In the genomic region with DNA sequence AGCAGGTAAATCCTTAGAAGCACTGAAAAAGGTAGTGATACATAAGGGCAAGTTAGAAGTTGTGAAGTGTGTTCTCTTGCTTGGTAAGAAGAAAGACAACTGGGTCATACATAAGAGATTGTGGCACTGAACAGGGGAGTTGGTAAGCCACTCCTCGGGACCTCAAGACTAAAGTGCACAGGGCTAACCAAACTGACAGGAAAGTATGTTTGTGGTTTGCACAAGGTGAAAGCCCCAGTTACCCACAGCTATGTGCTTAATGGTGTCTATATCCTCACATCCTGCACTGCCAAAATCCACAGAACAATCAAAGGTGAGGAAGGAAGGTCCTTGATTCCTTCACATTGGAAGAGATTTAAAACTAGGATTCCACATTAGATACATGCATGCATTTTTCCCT, we compare ENCODE assay signal across 12 cellular contexts.
DNase-seq lines count a peak whose midpoint lies in the region; ATAC-seq, FAIRE-seq and TF ChIP-seq lines count a peak whose summit lies in the region.
"Had no signal": no experiment of that assay in that cellular context is flagged by ENCODE, and none has a peak within 500 bp of the region (broad histone marks: within the 10 kb centered on the region; RNA-seq: fewer than 3 reads in every experiment).

No MANE protein-coding gene starts in this region.

- H3K4me1 ChIP-seq in mesendoderm (ENCODE audit: control insufficient read depth, low read depth, low read length): no peaks in the 10 kb centered on the region

- no peaks in the 10 kb centered on the region for H3K79me2 ChIP-seq in mesendoderm (ENCODE audit: control insufficient read depth, insufficient read depth, low read length)

- peak; percentile 85 for FAIRE-seq in bronchial epithelial cell (lab: Jason Lieb, UNC)
- FAIRE-seq: K562 had no signal

- DNase-seq in Daoy (ENCODE audit: low read depth): peak; percentile 12
- no peak for DNase-seq in bronchial epithelial cell (ENCODE audit: low read depth)
- DNase-seq in SIG-M5 (lab: John Stamatoyannopoulos, UW): no peak
- DNase-seq in HUDEP-2 (lab: John Stamatoyannopoulos, UW; ENCODE audit: unreplicated experiment in 76 of 76): no peak
- no peak for DNase-seq in mesendoderm
- DNase-seq in cerebellar nuclear complex (lab: John Stamatoyannopoulos, UW): no peak
- DNase-seq: glutamatergic neuron, midbrain had no signal

- no peaks in the 10 kb centered on the region for H3K79me1 ChIP-seq in mesendoderm (ENCODE audit: low read length)

- no peak overlapping the region for H4K5ac ChIP-seq in mesendoderm (ENCODE audit: low read length)

- H2AK5ac ChIP-seq in mesendoderm (ENCODE audit: low read length): no peak overlapping the region

- H3K23ac ChIP-seq in mesendoderm (ENCODE audit: low read length): no peak overlapping the region

- peak; percentile 67 for ATAC-seq in GM19328 (IDR thresholded peaks at IDR 0.05; ENCODE audit: unreplicated experiment)
- ATAC-seq in HG03571 (IDR thresholded peaks at IDR 0.05; ENCODE audit: unreplicated experiment): peak; percentile 91
- ATAC-seq: K562 had no signal

- no peak overlapping the region for H3K4me2 ChIP-seq in mesendoderm (ENCODE audit: low read length)

- H3K9ac ChIP-seq in mesendoderm (ENCODE audit: low read length): no peak overlapping the region

- H2BK120ac ChIP-seq in mesendoderm (ENCODE audit: low read depth, low read length): no peak overlapping the region

- no peak overlapping the region for H2BK5ac ChIP-seq in mesendoderm (ENCODE audit: low read length)

- no peak overlapping the region for H4K8ac ChIP-seq in mesendoderm (ENCODE audit: low read depth, low read length)

- H3K27me3 ChIP-seq in bronchial epithelial cell (ENCODE audit: control insufficient read depth, insufficient read depth, low read length) (no peaks in the 10 kb centered on the region), mesendoderm (ENCODE audit: insufficient read depth, low read length, poor library complexity) (no peaks in the 10 kb centered on the region)

- H3K36me3 ChIP-seq in bronchial epithelial cell (ENCODE audit: control insufficient read depth, insufficient read depth, low read length) (no peaks in the 10 kb centered on the region), mesendoderm (ENCODE audit: control insufficient read depth, insufficient read depth, low read length) (no peaks in the 10 kb centered on the region)

- H3K27ac ChIP-seq in mesendoderm (ENCODE audit: low read depth, low read length): no peak overlapping the region
- H3K27ac ChIP-seq: SK-N-MC had no signal

- H3K4me3 ChIP-seq in bronchial epithelial cell (ENCODE audit: low read depth, low read length) (no peak overlapping the region), mesendoderm (ENCODE audit: low read length) (no peak overlapping the region)
- H3K4me3 ChIP-seq: K562, SK-N-MC had no signal

- no peak overlapping the region for H3K18ac ChIP-seq in mesendoderm (ENCODE audit: low read length)

- no CpG with 5 or more reads among the region's 1 CpG for WGBS in mesendoderm (ENCODE audit: extremely low coverage, insufficient coverage, low lambda C conversion rate)

- no peak for TF ChIP-seq CTCF in bronchial epithelial cell (IDR thresholded peaks at IDR 0.05; ENCODE audit: insufficient read depth, low read length, severe bottlenecking)

- no peak overlapping the region for H2BK15ac ChIP-seq in mesendoderm (replicated peaks; ENCODE audit: low read depth)

- H3K56ac ChIP-seq in mesendoderm (ENCODE audit: low read length): no peak overlapping the region

- H3K4ac ChIP-seq in mesendoderm (ENCODE audit: low read depth, low read length): no peak overlapping the region
